In genomic region chr9:99092643-99093491, GRCh38 we compare ENCODE assay signal across 15 cellular contexts. TPM values are rescaled to one million over a fixed set of nuclear protein-coding genes. Genes with fewer than 3 reads are reported as not detected.
DNase-seq lines count a peak whose midpoint lies in the region; ATAC-seq lines count a peak whose summit lies in the region.
"Had no signal": no experiment of that assay in that cellular context is flagged by ENCODE, and none has a peak within 500 bp of the region (broad histone marks: within the 10 kb centered on the region; RNA-seq: fewer than 3 reads in every experiment).

No MANE protein-coding gene starts in this region.

- POLR2A ChIA-PET in naive thymus-derived CD8-positive, alpha-beta T cell (lab: Charles Lee): interaction anchor here (0.7 to 1.5 kb wide), 4 partner anchors 11 to 34 kb away, joined by 3 to 5 read pairs (median 4); partner anchors contain the start of gene TGFBR1

- peaks cover 10% of the 10 kb centered on the region for H3K27me3 Mint-ChIP-seq in T-helper 2 cell treated with Interferon-gamma antibody and Interleukin-4, amounts not matched to agents 5 μg/mL and 100 μg/mL, for 36 hours (ENCODE audit: low read depth)
- H3K27me3 Mint-ChIP-seq in activated T-helper 17 cell treated with anti-CD3 and anti-CD28 coated beads, Interleukin-2, amount 50 U/mL, for 72 hours: no peaks in the 10 kb centered on the region
- no peaks in the 10 kb centered on the region for H3K27me3 Mint-ChIP-seq in naive thymus-derived CD8-positive, alpha-beta T cell
- H3K27me3 Mint-ChIP-seq: activated naive CD4-positive, alpha-beta T cell treated with anti-CD3 and anti-CD28 coated beads, Interleukin-2, amount 50 U/mL, for 24 hours had no signal

- peaks cover 17% of the 10 kb centered on the region for H3K36me3 Mint-ChIP-seq in T-helper 2 cell treated with Interferon-gamma antibody and Interleukin-4, amounts not matched to agents 5 μg/mL and 100 μg/mL, for 36 hours (ENCODE audit: low read depth)
- no peaks in the 10 kb centered on the region for H3K36me3 Mint-ChIP-seq in activated T-helper 17 cell treated with anti-CD3 and anti-CD28 coated beads, Interleukin-2, amount 50 U/mL, for 72 hours (ENCODE audit: low read depth)
- H3K36me3 Mint-ChIP-seq in naive thymus-derived CD8-positive, alpha-beta T cell: peaks cover 0 to 4% (median 0%) of the 10 kb centered on the region in 3 donors
- H3K36me3 Mint-ChIP-seq: activated naive CD4-positive, alpha-beta T cell treated with anti-CD3 and anti-CD28 coated beads, Interleukin-2, amount 50 U/mL, for 24 hours had no signal

- H3K4me3 Mint-ChIP-seq in T-helper 2 cell treated with Interferon-gamma antibody and Interleukin-4, amounts not matched to agents 5 μg/mL and 100 μg/mL, for 36 hours: peak overlapping the region; percentile 67
- H3K4me3 Mint-ChIP-seq in activated T-helper 17 cell treated with anti-CD3 and anti-CD28 coated beads, Interleukin-2, amount 50 U/mL, for 72 hours: peak overlapping the region; percentile 78
- H3K4me3 Mint-ChIP-seq in naive thymus-derived CD8-positive, alpha-beta T cell: peak overlapping the region; percentile 7 to 81 (median 48)
- H3K4me3 Mint-ChIP-seq: activated naive CD4-positive, alpha-beta T cell treated with anti-CD3 and anti-CD28 coated beads, Interleukin-2, amount 50 U/mL, for 24 hours; nephron progenitor cell had no signal

- peak; percentile 27 for DNase-seq in NK-92 treated with Interleukin-12 subunit alpha and Interleukin-12 subunit beta, amount 100 ng/mL, for 24 hours (lab: John Stamatoyannopoulos, UW)
- no peak for DNase-seq in NK-92 (lab: John Stamatoyannopoulos, UW; ENCODE audit: unreplicated experiment)
- DNase-seq in T-helper 2 cell treated with Interferon-gamma antibody and Interleukin-4, amounts not matched to agents 5 μg/mL and 100 μg/mL, for 36 hours (ENCODE audit: low spot score): peak; percentile 55
- DNase-seq in naive thymus-derived CD8-positive, alpha-beta T cell: no peak
- no peak for DNase-seq in anterior cingulate cortex (lab: John Stamatoyannopoulos, UW)
- no peak for DNase-seq in DMS114 treated with DMSO at 0.1 percent for 48 hours (lab: John Stamatoyannopoulos, UW; ENCODE audit: unreplicated experiment)
- DNase-seq in SKM-1 (lab: John Stamatoyannopoulos, UW; ENCODE audit: unreplicated experiment): no peak
- DNase-seq: Calu3, heart left ventricle, NCI-H1930, NCI-H526, nephron progenitor cell, retina had no signal

- H3K4me1 Mint-ChIP-seq in T-helper 2 cell treated with Interferon-gamma antibody and Interleukin-4, amounts not matched to agents 5 μg/mL and 100 μg/mL, for 36 hours (ENCODE audit: low read depth): peaks cover 54% of the 10 kb centered on the region
- H3K4me1 Mint-ChIP-seq in activated T-helper 17 cell treated with anti-CD3 and anti-CD28 coated beads, Interleukin-2, amount 50 U/mL, for 72 hours: peaks cover 33% of the 10 kb centered on the region
- peaks cover 23 to 39% (median 33%) of the 10 kb centered on the region in 4 donors for H3K4me1 Mint-ChIP-seq in naive thymus-derived CD8-positive, alpha-beta T cell

- peaks cover 23% of the 10 kb centered on the region for H3K9me3 Mint-ChIP-seq in T-helper 2 cell treated with Interferon-gamma antibody and Interleukin-4, amounts not matched to agents 5 μg/mL and 100 μg/mL, for 36 hours
- H3K9me3 Mint-ChIP-seq in activated T-helper 17 cell treated with anti-CD3 and anti-CD28 coated beads, Interleukin-2, amount 50 U/mL, for 72 hours: no peaks in the 10 kb centered on the region
- peaks cover 0 to 2% (median 0%) of the 10 kb centered on the region in 9 donors for H3K9me3 Mint-ChIP-seq in naive thymus-derived CD8-positive, alpha-beta T cell
- H3K9me3 Mint-ChIP-seq: activated naive CD4-positive, alpha-beta T cell treated with anti-CD3 and anti-CD28 coated beads, Interleukin-2, amount 50 U/mL, for 24 hours had no signal

- ATAC-seq in activated T-helper 17 cell treated with anti-CD3 and anti-CD28 coated beads, Interleukin-2, amount 50 U/mL, for 72 hours (replicated peaks): peak; percentile 88
- ATAC-seq in naive thymus-derived CD8-positive, alpha-beta T cell: peak; percentile 39 to 48
- ATAC-seq: heart left ventricle had no signal

- peak overlapping the region; percentile 88 for H3K27ac Mint-ChIP-seq in T-helper 2 cell treated with Interferon-gamma antibody and Interleukin-4, amounts not matched to agents 5 μg/mL and 100 μg/mL, for 36 hours
- H3K27ac Mint-ChIP-seq in activated T-helper 17 cell treated with anti-CD3 and anti-CD28 coated beads, Interleukin-2, amount 50 U/mL, for 72 hours: peak overlapping the region; percentile 93
- H3K27ac Mint-ChIP-seq in naive thymus-derived CD8-positive, alpha-beta T cell: peak overlapping the region in 5 of 10 donors; percentile 56 to 81 (median 62)
- H3K27ac Mint-ChIP-seq: activated naive CD4-positive, alpha-beta T cell treated with anti-CD3 and anti-CD28 coated beads, Interleukin-2, amount 50 U/mL, for 24 hours; nephron progenitor cell had no signal

RNA-seq across cellular contexts. Expression of gene TGFBR1, which starts 12.0 kb away (rescaled TPM):
- 10 to 100 TPM; 56.0 to 56.3 TPM for total RNA-seq in activated T-helper 17 cell treated with anti-CD3 and anti-CD28 coated beads, Interleukin-2, amount 50 U/mL, for 72 hours
- total RNA-seq in naive thymus-derived CD8-positive, alpha-beta T cell: 10 to 100 TPM; 43.6 to 45.3 TPM
- polyA plus RNA-seq in naive thymus-derived CD8-positive, alpha-beta T cell: 10 to 100 TPM; 19.2 to 23.6 (median 22.3) TPM

Comparison
In these comparisons a context has a peak if more than half of its experiments do, and no peak if none do; other contexts are left out.
1. DNase-seq: peak in NK-92 treated with Interleukin-12 subunit alpha and Interleukin-12 subunit beta, amount 100 ng/mL, for 24 hours (single experiment) and T-helper 2 cell treated with Interferon-gamma antibody and Interleukin-4, amounts not matched to agents 5 μg/mL and 100 μg/mL, for 36 hours (single experiment); none in NK-92 (single experiment), naive thymus-derived CD8-positive, alpha-beta T cell (0 of 10), anterior cingulate cortex (0 of 58), DMS114 treated with DMSO at 0.1 percent for 48 hours (single experiment) and SKM-1 (single experiment).
2. Peak in every context shown above with its lines, with median percentiles within 50 percentile points of each other: H3K4me3 Mint-ChIP-seq.